In the genomic region with DNA sequence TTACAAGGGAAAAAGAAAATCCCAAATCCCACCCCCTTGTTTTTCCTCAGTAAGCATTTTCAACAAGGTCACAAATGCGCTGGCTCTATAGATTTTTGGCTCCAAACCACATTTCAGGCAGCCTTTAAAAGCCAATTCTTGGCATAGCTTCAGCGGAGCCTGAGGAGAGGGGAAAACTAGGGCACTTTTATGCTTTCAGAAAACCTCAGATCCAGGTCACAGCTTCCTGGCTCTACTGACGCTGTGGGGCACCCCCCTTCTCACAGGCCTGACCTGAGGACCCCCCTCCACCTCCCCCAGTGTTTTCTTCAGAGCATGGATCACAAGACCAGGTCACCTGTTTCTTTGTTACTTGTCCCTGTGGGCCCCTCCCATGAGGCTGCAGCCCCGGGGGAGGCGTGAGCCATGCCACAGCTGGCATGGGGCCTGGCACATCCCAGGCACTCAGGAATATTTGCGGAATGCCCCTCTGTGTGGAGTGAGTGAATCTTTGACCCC, we compare ENCODE assay signal across 11 cellular contexts. TPM values are rescaled to one million over a fixed set of nuclear protein-coding genes. Genes with fewer than 3 reads are reported as not detected.
DNase-seq lines count a peak whose midpoint lies in the region; ATAC-seq and TF ChIP-seq lines count a peak whose summit lies in the region.
"Had no signal": no experiment of that assay in that cellular context is flagged by ENCODE, and none has a peak within 500 bp of the region (broad histone marks: within the 10 kb centered on the region; RNA-seq: fewer than 3 reads in every experiment).

No MANE protein-coding gene starts in this region.

- H3K9me3 Mint-ChIP-seq in neural progenitor cell: peaks cover 6% of the 10 kb centered on the region

- no peak for ATAC-seq in HG02678 (IDR thresholded peaks at IDR 0.05; ENCODE audit: unreplicated experiment)
- ATAC-seq in GM19395 (IDR thresholded peaks at IDR 0.05; ENCODE audit: unreplicated experiment): no peak

- in situ Hi-C loops in KBM-7 (cut with MboI; ENCODE audit: low pct_unique_long_range_greater_than_20kb, low sequenced_read_pairs): no loop called here

- H3K27ac ChIP-seq in AG04450 (ENCODE audit: low read depth, low read length) (peak overlapping the region; percentile 98), neural progenitor cell (no peak overlapping the region)

- CTCF ChIA-PET in AG04450 (lab: Charles Lee): interaction anchor here (0.6 to 0.8 kb wide), 4 partner anchors 10 to 29 kb away, joined by 3 to 4 read pairs (median 3); no protein-coding TSS in a partner anchor

- peak overlapping the region; percentile 16 for H3K9ac ChIP-seq in NT2/D1 (ENCODE audit: insufficient read length, low read depth)
- no peak overlapping the region for H3K9ac ChIP-seq in neural progenitor cell

- no peaks in the 10 kb centered on the region for H3K79me2 ChIP-seq in neural progenitor cell (ENCODE audit: low read depth)

- H3K27me3 ChIP-seq in AG04450 (ENCODE audit: control insufficient read depth, insufficient read depth, low read length) (no peaks in the 10 kb centered on the region), NT2/D1 (ENCODE audit: insufficient read depth, insufficient read length) (no peaks in the 10 kb centered on the region), neural progenitor cell (no peaks in the 10 kb centered on the region)

- H3K27me3 Mint-ChIP-seq in neural progenitor cell (ENCODE audit: insufficient read depth, low read depth): peaks cover 7% of the 10 kb centered on the region
- H3K27me3 Mint-ChIP-seq: B cell, memory B cell had no signal

- POLR2A ChIA-PET in AG04450 (lab: Yijun Ruan, JAX): interaction anchor here (0.9 to 2.2 kb wide), 9 partner anchors 9 to 54 kb away, joined by 3 to 15 read pairs (median 6); no protein-coding TSS in a partner anchor

- TF ChIP-seq CTCF in AG04450 (IDR thresholded peaks at IDR 0.05; ENCODE audit: low read depth, low read length) (no peak), neural progenitor cell (IDR thresholded peaks at IDR 0.05) (no peak)

- H3K9me3 ChIP-seq in AG04450 (ENCODE audit: control insufficient read depth, insufficient read depth, low read length) (peaks cover 3% of the 10 kb centered on the region), NT2/D1 (ENCODE audit: insufficient read depth, low read length) (peaks cover 5% of the 10 kb centered on the region; the same call in 1 of the 2 replicates), neural progenitor cell (ENCODE audit: low read depth) (no peaks in the 10 kb centered on the region)

- no peak overlapping the region for H3K4me3 Mint-ChIP-seq in neural progenitor cell
- H3K4me3 Mint-ChIP-seq: B cell, memory B cell had no signal

- H3K36me3 Mint-ChIP-seq in neural progenitor cell: peaks cover 18% of the 10 kb centered on the region

- H3K36me3 ChIP-seq in NT2/D1 (ENCODE audit: insufficient read depth, insufficient read length, low read length) (peaks cover 13% of the 10 kb centered on the region), neural progenitor cell (no peaks in the 10 kb centered on the region)

- peaks cover 45% of the 10 kb centered on the region for H3K4me1 Mint-ChIP-seq in neural progenitor cell
- H3K4me1 Mint-ChIP-seq: B cell, memory B cell had no signal

- H2AFZ ChIP-seq in neural progenitor cell (replicated peaks): no peak overlapping the region

- DNase-seq in AG04450 (ENCODE audit: low read depth, low spot score) (no peak), NT2/D1 (ENCODE audit: low read depth, low spot score) (no peak), epidermal melanocyte (ENCODE audit: insufficient read length, low spot score) (peak; percentile 75), neural progenitor cell (ENCODE audit: low spot score) (no peak), KBM-7 (no peak)
- DNase-seq in stimulated activated CD4-positive, alpha-beta T cell treated with anti-CD3 and anti-CD28 coated beads, Interleukin-1b, Interleukin-23, amount 100 ng/mL, for 48 hours: no peak
- DNase-seq: activated naive CD4-positive, alpha-beta T cell had no signal

- H4K20me1 ChIP-seq in neural progenitor cell (ENCODE audit: low read depth): no peaks in the 10 kb centered on the region

- no peaks in the 10 kb centered on the region for H3F3A ChIP-seq in neural progenitor cell (ENCODE audit: low read depth)

- peak overlapping the region; percentile 74 for H3K27ac Mint-ChIP-seq in neural progenitor cell
- H3K27ac Mint-ChIP-seq: B cell, memory B cell had no signal

- peaks cover 41% of the 10 kb centered on the region for H3K4me1 ChIP-seq in NT2/D1 (ENCODE audit: insufficient read depth, insufficient read length)
- H3K4me1 ChIP-seq in neural progenitor cell: peaks cover 18% of the 10 kb centered on the region

- H3K4me2 ChIP-seq in neural progenitor cell: no peak overlapping the region

- H3K4me3 ChIP-seq in AG04450 (ENCODE audit: low read depth, low read length) (no peak overlapping the region), NT2/D1 (ENCODE audit: insufficient read length, low read depth) (no peak overlapping the region), neural progenitor cell (no peak overlapping the region)

RNA-seq across cellular contexts. Expression of gene MTSS2, which starts 30.1 kb away (rescaled TPM):
- 57.9 and 80.1 TPM in 2 replicates for polyA plus RNA-seq in AG04450 (2011; rRNA removed)
- 55.0 and 67.0 TPM in 2 replicates for polyA minus RNA-seq in AG04450 (2011; rRNA and poly(A)+ RNA removed)
- 6.2 and 22.1 TPM in 2 replicates for total RNA-seq in neural progenitor cell (ENCODE audit: low replicate concordance)
